ENCODE assay signal across 2 cellular contexts in the genomic region with DNA sequence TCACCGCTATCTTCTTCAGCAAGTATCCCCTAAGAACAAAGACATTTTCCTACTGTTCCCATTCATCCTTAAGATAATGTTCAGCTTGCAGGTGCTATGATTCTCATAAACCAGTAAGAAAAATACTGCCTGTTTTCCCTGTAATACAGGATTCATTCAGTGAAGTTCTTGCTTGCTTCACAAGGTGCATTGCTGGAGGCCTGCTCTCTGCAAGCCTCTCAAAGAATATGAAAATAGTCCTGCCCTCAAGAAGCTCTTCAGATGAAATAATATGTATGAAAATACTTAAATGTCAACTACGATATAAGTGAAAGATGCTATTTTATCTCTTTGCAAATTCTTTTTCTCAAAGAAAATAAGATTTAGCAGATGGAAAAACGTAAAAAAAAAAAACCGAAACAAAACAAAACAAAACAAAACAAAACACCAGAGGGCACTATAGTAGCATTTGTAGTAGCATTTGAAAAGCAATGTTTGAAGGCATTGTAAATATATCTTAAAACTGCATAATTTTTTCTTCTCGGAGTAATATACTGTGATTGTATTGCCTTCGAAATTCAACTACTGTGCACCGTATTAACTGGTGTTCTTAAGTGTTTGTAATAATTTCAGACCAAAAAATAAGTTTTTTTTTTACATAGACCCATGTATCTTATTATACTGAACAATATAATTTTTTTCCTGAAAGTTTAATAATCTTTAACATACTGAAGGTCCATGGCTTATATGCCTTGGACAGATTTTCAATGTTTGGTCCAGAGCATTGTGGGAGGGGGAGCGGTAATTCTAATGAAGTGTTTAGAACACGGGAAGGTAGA.
A peak's percentile ranks its signal among the peaks of the same experiment; 100 is the strongest.
TF ChIP-seq lines count a peak whose summit lies in the region.

No MANE protein-coding gene starts in this region.

TF ChIP-seq in Ishikawa, 13 proteins besides CTCF, POLR2A, EP300 and RAD21:
- TF ChIP-seq, protein P1, sequence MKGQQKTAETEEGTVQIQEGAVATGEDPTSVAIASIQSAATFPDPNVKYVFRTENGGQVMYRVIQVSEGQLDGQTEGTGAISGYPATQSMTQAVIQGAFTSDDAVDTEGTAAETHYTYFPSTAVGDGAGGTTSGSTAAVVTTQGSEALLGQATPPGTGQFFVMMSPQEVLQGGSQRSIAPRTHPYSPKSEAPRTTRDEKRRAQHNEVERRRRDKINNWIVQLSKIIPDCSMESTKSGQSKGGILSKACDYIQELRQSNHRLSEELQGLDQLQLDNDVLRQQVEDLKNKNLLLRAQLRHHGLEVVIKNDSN (IDR thresholded peaks at IDR 0.05): no peak
- TF ChIP-seq, protein P2, sequence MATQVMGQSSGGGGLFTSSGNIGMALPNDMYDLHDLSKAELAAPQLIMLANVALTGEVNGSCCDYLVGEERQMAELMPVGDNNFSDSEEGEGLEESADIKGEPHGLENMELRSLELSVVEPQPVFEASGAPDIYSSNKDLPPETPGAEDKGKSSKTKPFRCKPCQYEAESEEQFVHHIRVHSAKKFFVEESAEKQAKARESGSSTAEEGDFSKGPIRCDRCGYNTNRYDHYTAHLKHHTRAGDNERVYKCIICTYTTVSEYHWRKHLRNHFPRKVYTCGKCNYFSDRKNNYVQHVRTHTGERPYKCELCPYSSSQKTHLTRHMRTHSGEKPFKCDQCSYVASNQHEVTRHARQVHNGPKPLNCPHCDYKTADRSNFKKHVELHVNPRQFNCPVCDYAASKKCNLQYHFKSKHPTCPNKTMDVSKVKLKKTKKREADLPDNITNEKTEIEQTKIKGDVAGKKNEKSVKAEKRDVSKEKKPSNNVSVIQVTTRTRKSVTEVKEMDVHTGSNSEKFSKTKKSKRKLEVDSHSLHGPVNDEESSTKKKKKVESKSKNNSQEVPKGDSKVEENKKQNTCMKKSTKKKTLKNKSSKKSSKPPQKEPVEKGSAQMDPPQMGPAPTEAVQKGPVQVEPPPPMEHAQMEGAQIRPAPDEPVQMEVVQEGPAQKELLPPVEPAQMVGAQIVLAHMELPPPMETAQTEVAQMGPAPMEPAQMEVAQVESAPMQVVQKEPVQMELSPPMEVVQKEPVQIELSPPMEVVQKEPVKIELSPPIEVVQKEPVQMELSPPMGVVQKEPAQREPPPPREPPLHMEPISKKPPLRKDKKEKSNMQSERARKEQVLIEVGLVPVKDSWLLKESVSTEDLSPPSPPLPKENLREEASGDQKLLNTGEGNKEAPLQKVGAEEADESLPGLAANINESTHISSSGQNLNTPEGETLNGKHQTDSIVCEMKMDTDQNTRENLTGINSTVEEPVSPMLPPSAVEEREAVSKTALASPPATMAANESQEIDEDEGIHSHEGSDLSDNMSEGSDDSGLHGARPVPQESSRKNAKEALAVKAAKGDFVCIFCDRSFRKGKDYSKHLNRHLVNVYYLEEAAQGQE (IDR thresholded peaks at IDR 0.05; ENCODE audit: low read depth): no peak
TF ChIP-seq in Ishikawa: peak in this region for 0.

TF ChIP-seq in HepG2, 621 proteins besides CTCF, POLR2A, EP300 and RAD21:
- no peak for TF ChIP-seq KLF6 (CRISPR knock-in tag; IDR thresholded peaks at IDR 0.05)
- peak; percentile 58 for TF ChIP-seq STAG1 (CRISPR knock-in tag; IDR thresholded peaks at IDR 0.05)
- no peak for TF ChIP-seq ZNF670 (CRISPR knock-in tag; IDR thresholded peaks at IDR 0.05; ENCODE audit: borderline replicate concordance)
- peak; percentile 67; the same call in 1 of the 2 replicates for TF ChIP-seq SMC3 (IDR thresholded peaks at IDR 0.05; ENCODE audit: low read length)
